Comparison of ENCODE assay signal across 15 cellular contexts in genomic region chr2:64296695-64297346, GRCh38.
"Had no signal": no experiment of that assay in that cellular context is flagged by ENCODE, and none has a peak within 500 bp of the region (broad histone marks: within the 10 kb centered on the region; RNA-seq: fewer than 3 reads in every experiment).

No MANE protein-coding gene starts in this region.

- H3K9me3 ChIP-seq: body of pancreas, left lung, testis had no signal

- H3K27ac Mint-ChIP-seq: activated naive CD8-positive, alpha-beta T cell treated with anti-CD3 and anti-CD28 coated beads, Interleukin-2, amount 10 ng/mL, durations not matched to agents 7 days and 5 days; nephron; T-helper 2 cell treated with Interferon-gamma antibody and Interleukin-4, amounts not matched to agents 5 μg/mL and 100 μg/mL, for 36 hours; type B pancreatic cell had no signal

- H3K27ac ChIP-seq: body of pancreas, left lung, testis had no signal

- H3K4me3 Mint-ChIP-seq: activated naive CD8-positive, alpha-beta T cell treated with anti-CD3 and anti-CD28 coated beads, Interleukin-2, amount 10 ng/mL, durations not matched to agents 7 days and 5 days; nephron; stimulated activated naive CD8-positive, alpha-beta T cell treated with anti-CD3 and anti-CD28 coated beads, Interleukin-15, Interleukin-2, amounts not matched to agents 100 ng/mL and 50 ng/mL, for 24 hours; T-helper 2 cell treated with Interferon-gamma antibody and Interleukin-4, amounts not matched to agents 5 μg/mL and 100 μg/mL, for 36 hours; type B pancreatic cell had no signal

- DNase-seq: activated CD4-positive, alpha-beta T cell treated with anti-CD3 and anti-CD28 coated beads, Interleukin-2, amount 50 U/mL, for 1 hour; activated CD4-positive, CD25-positive, alpha-beta regulatory T cell; activated naive CD8-positive, alpha-beta T cell treated with anti-CD3 and anti-CD28 coated beads, Interleukin-2, amount 10 ng/mL, durations not matched to agents 7 days and 5 days; body of pancreas; erythroblast; kidney; left lung; mammary epithelial cell; retina; stimulated activated CD4-positive, alpha-beta T cell treated with anti-CD3 and anti-CD28 coated beads, Interleukin-12 subunit alpha, Interleukin-12 subunit beta, amount 100 ng/mL, for 4 hours had no signal

- H3K36me3 Mint-ChIP-seq: activated naive CD8-positive, alpha-beta T cell treated with anti-CD3 and anti-CD28 coated beads, Interleukin-2, amount 10 ng/mL, durations not matched to agents 7 days and 5 days; type B pancreatic cell had no signal

- H3K36me3 ChIP-seq: left lung had no signal

- H3K27me3 ChIP-seq: body of pancreas, left lung, testis had no signal

- H3K4me1 ChIP-seq: body of pancreas, left lung, testis had no signal

- ATAC-seq: body of pancreas, left lung had no signal

- H3K4me3 ChIP-seq: body of pancreas, left lung, testis had no signal

- H3K9me3 Mint-ChIP-seq: nephron; T-helper 2 cell treated with Interferon-gamma antibody and Interleukin-4, amounts not matched to agents 5 μg/mL and 100 μg/mL, for 36 hours; type B pancreatic cell had no signal
